ENCODE assay signal across 9 cellular contexts in genomic region chr21:41166947-41167346, GRCh38. TPM values are rescaled to one million over a fixed set of nuclear protein-coding genes. Genes with fewer than 3 reads are reported as not detected.
DNase-seq lines count a peak whose midpoint lies in the region; ATAC-seq and TF ChIP-seq lines count a peak whose summit lies in the region.
"Had no signal": no experiment of that assay in that cellular context is flagged by ENCODE, and none has a peak within 500 bp of the region (broad histone marks: within the 10 kb centered on the region; RNA-seq: fewer than 3 reads in every experiment).

No MANE protein-coding gene starts in this region.

- H3K4me3 ChIP-seq in HUES6 (ENCODE audit: low read depth, low read length) (peak overlapping the region; percentile 73), astrocyte of the cerebellum (ENCODE audit: low read depth, low read length) (peak overlapping the region; percentile 85)

- DNase-seq in astrocyte of the cerebellum (ENCODE audit: low read depth) (no peak), immature natural killer cell (no peak), SHP77 (lab: John Stamatoyannopoulos, UW) (no peak)
- no peak for DNase-seq in stimulated activated effector memory CD8-positive, alpha-beta T cell treated with anti-CD3 and anti-CD28 coated beads, Interleukin-12 subunit alpha, Interleukin-12 subunit beta, amount 100 ng/mL, for 72 hours (ENCODE audit: low spot score in 2 of 2)
- DNase-seq: NCI-H1436 treated with DMSO at 0.1 percent for 48 hours; stimulated activated CD4-positive, alpha-beta T cell treated with anti-CD3 and anti-CD28 coated beads, Interleukin-15, amount 100 ng/mL, for 24 hours had no signal

- no peaks in the 10 kb centered on the region for H3K36me3 ChIP-seq in HUES6 (ENCODE audit: control insufficient read depth, insufficient read depth, low read length)

- peaks cover 55% of the 10 kb centered on the region for H3K27me3 ChIP-seq in HUES6 (ENCODE audit: control insufficient read depth, insufficient read depth, low read length)

- no peak overlapping the region for H3K27ac ChIP-seq in HUES6 (ENCODE audit: low read depth, low read length)

- H3K27me3 Mint-ChIP-seq in immature natural killer cell (ENCODE audit: low read depth in 3 of 3) = peaks cover 6 to 13% (median 8%) of the 10 kb centered on the region in 3 donors

- no peaks in the 10 kb centered on the region for H3K9me3 Mint-ChIP-seq in immature natural killer cell
- no peaks in the 10 kb centered on the region for H3K9me3 Mint-ChIP-seq in stimulated activated effector memory CD8-positive, alpha-beta T cell treated with anti-CD3 and anti-CD28 coated beads, Interleukin-12 subunit alpha, Interleukin-12 subunit beta, amount 100 ng/mL, for 72 hours

- no peak for ATAC-seq in stimulated activated effector memory CD8-positive, alpha-beta T cell treated with anti-CD3 and anti-CD28 coated beads, Interleukin-12 subunit alpha, Interleukin-12 subunit beta, amount 100 ng/mL, for 72 hours
- ATAC-seq in HG02571 (IDR thresholded peaks at IDR 0.05; ENCODE audit: unreplicated experiment) (no peak), GM18858 (IDR thresholded peaks at IDR 0.05; ENCODE audit: unreplicated experiment) (no peak)

- no peak overlapping the region for H3K9ac ChIP-seq in HUES6 (ENCODE audit: low read length)

- no peaks in the 10 kb centered on the region for H3K9me3 ChIP-seq in HUES6 (ENCODE audit: control insufficient read depth, insufficient read depth, low read depth, low read length)

- H3K27ac Mint-ChIP-seq in immature natural killer cell = no peak overlapping the region
- H3K27ac Mint-ChIP-seq in stimulated activated effector memory CD8-positive, alpha-beta T cell treated with anti-CD3 and anti-CD28 coated beads, Interleukin-12 subunit alpha, Interleukin-12 subunit beta, amount 100 ng/mL, for 72 hours = no peak overlapping the region

- H3K36me3 Mint-ChIP-seq in immature natural killer cell = peaks cover 0 to 4% (median 0%) of the 10 kb centered on the region in 3 donors
- H3K36me3 Mint-ChIP-seq in stimulated activated effector memory CD8-positive, alpha-beta T cell treated with anti-CD3 and anti-CD28 coated beads, Interleukin-12 subunit alpha, Interleukin-12 subunit beta, amount 100 ng/mL, for 72 hours = no peaks in the 10 kb centered on the region

- in situ Hi-C loops in astrocyte of the cerebellum (cut with HindIII; ENCODE audit: low sequenced_read_pairs) = no loop called here

- peak overlapping the region in 4 of 5 donors; percentile 41 to 58 (median 52) for H3K4me3 Mint-ChIP-seq in immature natural killer cell
- peak overlapping the region; percentile 47 for H3K4me3 Mint-ChIP-seq in stimulated activated effector memory CD8-positive, alpha-beta T cell treated with anti-CD3 and anti-CD28 coated beads, Interleukin-12 subunit alpha, Interleukin-12 subunit beta, amount 100 ng/mL, for 72 hours

- TF ChIP-seq CTCF in astrocyte of the cerebellum (IDR thresholded peaks at IDR 0.05; ENCODE audit: low read depth, low read length, missing control alignments) = no peak

- H3K4me1 ChIP-seq in HUES6 (ENCODE audit: control insufficient read depth, insufficient read depth, low read length) = peaks cover 23% of the 10 kb centered on the region; the same call in 1 of the 2 replicates

- peaks cover 7 to 17% of the 10 kb centered on the region in 2 donors for H3K4me1 Mint-ChIP-seq in immature natural killer cell
- peaks cover 6% of the 10 kb centered on the region for H3K4me1 Mint-ChIP-seq in stimulated activated effector memory CD8-positive, alpha-beta T cell treated with anti-CD3 and anti-CD28 coated beads, Interleukin-12 subunit alpha, Interleukin-12 subunit beta, amount 100 ng/mL, for 72 hours

RNA-seq across cellular contexts. Expression of gene BACE2, which starts 1.0 kb away (rescaled TPM):
- 1 to 10 TPM in 1 of 3 donors, under 1 TPM in 1, not detected in 1; 0.82 to 2.1 TPM for polyA plus RNA-seq in immature natural killer cell
